Comparison of ENCODE assay signal across 13 cellular contexts in the genomic region with DNA sequence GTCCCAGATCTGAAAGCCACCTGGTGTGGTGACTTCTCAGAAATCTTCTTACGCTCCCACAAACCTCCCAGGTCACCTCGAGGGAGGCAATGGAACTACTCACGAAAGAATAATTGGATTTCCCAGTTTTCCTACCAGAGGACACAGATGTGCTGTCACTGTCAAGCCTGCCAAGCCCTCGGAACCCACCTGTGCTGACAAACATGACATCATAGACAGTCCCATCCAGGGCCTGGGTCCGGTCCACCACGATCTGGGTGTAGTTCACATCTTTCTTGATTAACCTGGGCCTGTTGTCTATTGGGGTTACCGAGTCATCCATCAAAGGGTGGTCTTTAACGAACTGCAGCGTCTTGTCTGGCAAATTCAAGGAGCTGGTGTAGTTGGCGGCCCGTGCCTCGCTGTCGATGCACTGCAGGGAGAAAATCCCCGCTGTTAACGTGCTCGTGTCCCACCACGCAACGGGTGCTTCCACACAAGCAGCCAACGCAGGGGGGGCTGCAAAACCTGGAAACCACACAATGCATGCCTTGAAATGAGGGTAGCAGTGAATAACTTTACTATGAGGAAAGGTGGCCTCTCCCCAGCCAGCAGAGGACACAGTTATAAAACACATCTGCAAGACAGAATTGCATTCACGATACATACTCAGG.
DNase-seq lines count a peak whose midpoint lies in the region; ATAC-seq and TF ChIP-seq lines count a peak whose summit lies in the region.
"Had no signal": no experiment of that assay in that cellular context is flagged by ENCODE, and none has a peak within 500 bp of the region (broad histone marks: within the 10 kb centered on the region; RNA-seq: fewer than 3 reads in every experiment).

No MANE protein-coding gene starts in this region.

- ATAC-seq in heart right ventricle (no peak), upper lobe of left lung (ENCODE audit: low FRiP score in 2 of 2) (no peak)
- ATAC-seq: foreskin keratinocyte had no signal

- H3K36me3 ChIP-seq in left ventricle myocardium inferior (peaks cover 20% of the 10 kb centered on the region), heart right ventricle (peaks cover 0 to 98% (median 2%) of the 10 kb centered on the region in 9 donors), neutrophil (peaks cover 98% of the 10 kb centered on the region), upper lobe of left lung (peaks cover 8 to 74% (median 42%) of the 10 kb centered on the region in 4 donors)

- TF ChIP-seq EP300 in upper lobe of left lung (IDR thresholded peaks at IDR 0.05) = no peak

- H3K27me3 ChIP-seq in left ventricle myocardium inferior (ENCODE audit: low read depth) (no peaks in the 10 kb centered on the region), heart right ventricle (no peaks in the 10 kb centered on the region), neutrophil (no peaks in the 10 kb centered on the region), upper lobe of left lung (no peaks in the 10 kb centered on the region)
- H3K27me3 ChIP-seq: foreskin keratinocyte had no signal

- POLR2A ChIA-PET in MCF 10A (lab: Yijun Ruan, JAX) = interaction anchor here (0.7 to 1.6 kb wide), 9 partner anchors 26 to 169 kb away, joined by 3 to 7 read pairs (median 4); a partner anchor contains a TSS

- H3K27ac ChIP-seq in left ventricle myocardium inferior (replicated peaks) = peak overlapping the region; percentile 75
- peak overlapping the region in 3 of 10 donors; percentile 37 to 83 (median 46) for H3K27ac ChIP-seq in heart right ventricle
- peak overlapping the region; percentile 99 for H3K27ac ChIP-seq in neutrophil
- H3K27ac ChIP-seq in upper lobe of left lung = peak overlapping the region; percentile 4 to 86 (median 30)
- H3K27ac ChIP-seq: foreskin keratinocyte had no signal

- CTCF ChIA-PET in MCF 10A (lab: Yijun Ruan, JAX) = interaction anchor here (0.6 to 1.0 kb wide), 4 partner anchors 36 to 161 kb away, joined by 3 to 4 read pairs (median 3); no protein-coding TSS in a partner anchor

- no peak for DNase-seq in left ventricle myocardium inferior
- no peak for DNase-seq in heart right ventricle
- no peak for DNase-seq in MCF 10A (ENCODE audit: unreplicated experiment)
- peak in 1 of 2 donors; percentile 32 for DNase-seq in upper lobe of left lung
- no peak for DNase-seq in DMS153 (lab: John Stamatoyannopoulos, UW)
- no peak for DNase-seq in superior temporal gyrus (ENCODE audit: extremely low spot score)
- DNase-seq in HuH-7.5 (ENCODE audit: low spot score) = no peak
- DNase-seq: activated CD4-positive, CD25-positive, alpha-beta regulatory T cell; activated naive CD4-positive, alpha-beta T cell treated with anti-CD3 and anti-CD28 coated beads, Interleukin-2, amount 50 U/mL, for 16 hours; NCI-H774 had no signal

- WGBS in heart right ventricle, 2 donors = 96 to 97% methylated on average over 20 of the region's 20 CpGs
- WGBS in upper lobe of left lung, 2 donors = 93 to 94% methylated on average over 20 of the region's 20 CpGs

- no peak overlapping the region for H3K4me3 ChIP-seq in left ventricle myocardium inferior
- H3K4me3 ChIP-seq in heart right ventricle = no peak overlapping the region
- peak overlapping the region; percentile 36 to 45 for H3K4me3 ChIP-seq in neutrophil (ENCODE audit: low read depth in 1 of 2, low read length in 1 of 2)
- H3K4me3 ChIP-seq in upper lobe of left lung = no peak overlapping the region

- no TSS peak for BruUV-seq in MCF 10A (replicated peaks; lab: Mats Ljungman, UMichigan)

- peaks cover 4% of the 10 kb centered on the region for H3K4me1 Mint-ChIP-seq in MCF 10A (ENCODE audit: insufficient read depth, unreplicated experiment)

- H3K27ac Mint-ChIP-seq in MCF 10A (ENCODE audit: low read depth, unreplicated experiment) = peak overlapping the region; percentile 54
- H3K27ac Mint-ChIP-seq: memory B cell had no signal

- TF ChIP-seq POLR2A in upper lobe of left lung (IDR thresholded peaks at IDR 0.05) = no peak

- no peaks in the 10 kb centered on the region for H3K27me3 Mint-ChIP-seq in MCF 10A (ENCODE audit: insufficient read depth, unreplicated experiment)
- H3K27me3 Mint-ChIP-seq: memory B cell had no signal

- intact Hi-C loops in left ventricle myocardium inferior (cut with micrococcal nuclease) = no loop called here
- intact Hi-C loops in heart right ventricle (cut with DNase I) = loop anchor here in 3 of 10 donors (5.0 to 10.0 kb wide), 2 partner anchors 157 to 160 kb away; no protein-coding TSS in a partner anchor
- intact Hi-C loops in MCF 10A (cut with micrococcal nuclease) = no loop called here

- H3K4me1 ChIP-seq in left ventricle myocardium inferior (peaks cover 24% of the 10 kb centered on the region), heart right ventricle (peaks cover 0 to 29% (median 6%) of the 10 kb centered on the region in 9 donors), neutrophil (ENCODE audit: control insufficient read depth in 1 of 2, insufficient read depth in 1 of 2, low read depth in 1 of 2, low read length in 1 of 2) (peaks cover 49 to 54% of the 10 kb centered on the region in 2 experiments), upper lobe of left lung (peaks cover 0 to 14% (median 11%) of the 10 kb centered on the region in 4 donors)
- H3K4me1 ChIP-seq: foreskin keratinocyte had no signal

- H3K9me3 Mint-ChIP-seq in MCF 10A (ENCODE audit: unreplicated experiment) = no peaks in the 10 kb centered on the region
- H3K9me3 Mint-ChIP-seq: memory B cell had no signal

- TF ChIP-seq CTCF in left ventricle myocardium inferior (IDR thresholded peaks at IDR 0.05; ENCODE audit: borderline replicate concordance) (no peak), heart right ventricle (IDR thresholded peaks at IDR 0.05) (no peak), MCF 10A (IDR thresholded peaks at IDR 0.05; ENCODE audit: unreplicated experiment) (no peak), neutrophil (IDR thresholded peaks at IDR 0.05) (no peak), upper lobe of left lung (IDR thresholded peaks at IDR 0.05) (no peak)

- H3K9me3 ChIP-seq in left ventricle myocardium inferior (replicated peaks) (no peaks in the 10 kb centered on the region), heart right ventricle (no peaks in the 10 kb centered on the region), neutrophil (no peaks in the 10 kb centered on the region), upper lobe of left lung (no peaks in the 10 kb centered on the region)

- peaks cover 8% of the 10 kb centered on the region for H3K36me3 Mint-ChIP-seq in MCF 10A (ENCODE audit: insufficient read depth, unreplicated experiment)

- no peak overlapping the region for H3K4me3 Mint-ChIP-seq in MCF 10A (ENCODE audit: unreplicated experiment)
- H3K4me3 Mint-ChIP-seq: memory B cell had no signal

Comparison
In these comparisons a context has a peak if more than half of its experiments do, and no peak if none do; other contexts are left out.
1. H3K4me3 ChIP-seq: peak in neutrophil (2 of 2); none in left ventricle myocardium inferior (single experiment), heart right ventricle (0 of 10) and upper lobe of left lung (0 of 4).